Comparison of ENCODE assay signal across 1 cellular context in genomic region chr15:69744421-69745162, GRCh38.
TF ChIP-seq lines count a peak whose summit lies in the region.

No MANE protein-coding gene starts in this region.

TF ChIP-seq in HepG2, 621 proteins besides CTCF, POLR2A, EP300 and RAD21 (continued from another document):
- TF ChIP-seq, protein P1, sequence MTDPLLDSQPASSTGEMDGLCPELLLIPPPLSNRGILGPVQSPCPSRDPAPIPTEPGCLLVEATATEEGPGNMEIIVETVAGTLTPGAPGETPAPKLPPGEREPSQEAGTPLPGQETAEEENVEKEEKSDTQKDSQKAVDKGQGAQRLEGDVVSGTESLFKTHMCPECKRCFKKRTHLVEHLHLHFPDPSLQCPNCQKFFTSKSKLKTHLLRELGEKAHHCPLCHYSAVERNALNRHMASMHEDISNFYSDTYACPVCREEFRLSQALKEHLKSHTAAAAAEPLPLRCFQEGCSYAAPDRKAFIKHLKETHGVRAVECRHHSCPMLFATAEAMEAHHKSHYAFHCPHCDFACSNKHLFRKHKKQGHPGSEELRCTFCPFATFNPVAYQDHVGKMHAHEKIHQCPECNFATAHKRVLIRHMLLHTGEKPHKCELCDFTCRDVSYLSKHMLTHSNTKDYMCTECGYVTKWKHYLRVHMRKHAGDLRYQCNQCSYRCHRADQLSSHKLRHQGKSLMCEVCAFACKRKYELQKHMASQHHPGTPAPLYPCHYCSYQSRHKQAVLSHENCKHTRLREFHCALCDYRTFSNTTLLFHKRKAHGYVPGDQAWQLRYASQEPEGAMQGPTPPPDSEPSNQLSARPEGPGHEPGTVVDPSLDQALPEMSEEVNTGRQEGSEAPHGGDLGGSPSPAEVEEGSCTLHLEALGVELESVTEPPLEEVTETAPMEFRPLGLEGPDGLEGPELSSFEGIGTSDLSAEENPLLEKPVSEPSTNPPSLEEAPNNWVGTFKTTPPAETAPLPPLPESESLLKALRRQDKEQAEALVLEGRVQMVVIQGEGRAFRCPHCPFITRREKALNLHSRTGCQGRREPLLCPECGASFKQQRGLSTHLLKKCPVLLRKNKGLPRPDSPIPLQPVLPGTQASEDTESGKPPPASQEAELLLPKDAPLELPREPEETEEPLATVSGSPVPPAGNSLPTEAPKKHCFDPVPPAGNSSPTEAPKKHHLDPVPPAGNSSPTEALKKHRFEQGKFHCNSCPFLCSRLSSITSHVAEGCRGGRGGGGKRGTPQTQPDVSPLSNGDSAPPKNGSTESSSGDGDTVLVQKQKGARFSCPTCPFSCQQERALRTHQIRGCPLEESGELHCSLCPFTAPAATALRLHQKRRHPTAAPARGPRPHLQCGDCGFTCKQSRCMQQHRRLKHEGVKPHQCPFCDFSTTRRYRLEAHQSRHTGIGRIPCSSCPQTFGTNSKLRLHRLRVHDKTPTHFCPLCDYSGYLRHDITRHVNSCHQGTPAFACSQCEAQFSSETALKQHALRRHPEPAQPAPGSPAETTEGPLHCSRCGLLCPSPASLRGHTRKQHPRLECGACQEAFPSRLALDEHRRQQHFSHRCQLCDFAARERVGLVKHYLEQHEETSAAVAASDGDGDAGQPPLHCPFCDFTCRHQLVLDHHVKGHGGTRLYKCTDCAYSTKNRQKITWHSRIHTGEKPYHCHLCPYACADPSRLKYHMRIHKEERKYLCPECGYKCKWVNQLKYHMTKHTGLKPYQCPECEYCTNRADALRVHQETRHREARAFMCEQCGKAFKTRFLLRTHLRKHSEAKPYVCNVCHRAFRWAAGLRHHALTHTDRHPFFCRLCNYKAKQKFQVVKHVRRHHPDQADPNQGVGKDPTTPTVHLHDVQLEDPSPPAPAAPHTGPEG (CRISPR knock-in tag; IDR thresholded peaks at IDR 0.05): no peak
- TF ChIP-seq, protein P2, sequence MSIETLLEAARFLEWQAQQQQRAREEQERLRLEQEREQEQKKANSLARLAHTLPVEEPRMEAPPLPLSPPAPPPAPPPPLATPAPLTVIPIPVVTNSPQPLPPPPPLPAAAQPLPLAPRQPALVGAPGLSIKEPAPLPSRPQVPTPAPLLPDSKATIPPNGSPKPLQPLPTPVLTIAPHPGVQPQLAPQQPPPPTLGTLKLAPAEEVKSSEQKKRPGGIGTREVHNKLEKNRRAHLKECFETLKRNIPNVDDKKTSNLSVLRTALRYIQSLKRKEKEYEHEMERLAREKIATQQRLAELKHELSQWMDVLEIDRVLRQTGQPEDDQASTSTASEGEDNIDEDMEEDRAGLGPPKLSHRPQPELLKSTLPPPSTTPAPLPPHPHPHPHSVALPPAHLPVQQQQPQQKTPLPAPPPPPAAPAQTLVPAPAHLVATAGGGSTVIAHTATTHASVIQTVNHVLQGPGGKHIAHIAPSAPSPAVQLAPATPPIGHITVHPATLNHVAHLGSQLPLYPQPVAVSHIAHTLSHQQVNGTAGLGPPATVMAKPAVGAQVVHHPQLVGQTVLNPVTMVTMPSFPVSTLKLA (IDR thresholded peaks at IDR 0.05): peak; percentile 69
- TF ChIP-seq TARDBP (CRISPR knock-in tag; IDR thresholded peaks at IDR 0.05): no peak
TF ChIP-seq in HepG2: peak in this region for 1.
